8 cellular contexts compared by ENCODE assay signal in genomic region chr3:127673191-127674098, GRCh38. TPM values are rescaled to one million over a fixed set of nuclear protein-coding genes. Genes with fewer than 3 reads are reported as not detected.
DNase-seq lines count a peak whose midpoint lies in the region; ATAC-seq and TF ChIP-seq lines count a peak whose summit lies in the region.

No MANE protein-coding gene starts in this region.

- intact Hi-C loops in aorta (cut with DNase I) = loop anchor here in 1 of 2 donors (10.0 kb wide), 1 partner anchor 381 kb away; the partner anchor contains the start of gene SEC61A1

- peak overlapping the region in 1 of 2 donors; percentile 50 for H3K27ac ChIP-seq in aorta (ENCODE audit: low read depth in 1 of 2, low read length in 2 of 2)

- no peaks in the 10 kb centered on the region for H3K27me3 ChIP-seq in aorta (ENCODE audit: control insufficient read depth in 1 of 2, insufficient read depth in 2 of 2, low read length in 1 of 2)

- ATAC-seq in HG02885 (IDR thresholded peaks at IDR 0.05; ENCODE audit: poor library complexity, unreplicated experiment) = peak; percentile 50
- peak; percentile 49 for ATAC-seq in omental fat pad (ENCODE audit: low FRiP score)
- ATAC-seq in aorta (ENCODE audit: low FRiP score) = peak; percentile 42

- H3K4me3 ChIP-seq in foreskin fibroblast (ENCODE audit: low read depth in 1 of 2, low read length in 2 of 2) = peak overlapping the region; percentile 70 to 73
- H3K4me3 ChIP-seq in aorta (ENCODE audit: low read length in 2 of 2) = peak overlapping the region; percentile 81 to 88

- 9% methylated on average over 46 to 50 of the region's 50 CpGs for WGBS in aorta, 2 donors

- H3K36me3 ChIP-seq in aorta (ENCODE audit: control insufficient read depth in 1 of 2, insufficient read depth in 2 of 2, low read length in 1 of 2) = no peaks in the 10 kb centered on the region

- H3K9me3 ChIP-seq in aorta (ENCODE audit: control insufficient read depth, low read length) = no peaks in the 10 kb centered on the region

- DNase-seq in NCI-H82 (lab: John Stamatoyannopoulos, UW) (peak; percentile 70), NCI-H82 treated with DMSO at 0.1 percent for 48 hours (lab: John Stamatoyannopoulos, UW; ENCODE audit: unreplicated experiment) (no peak), NOMO-1 (lab: John Stamatoyannopoulos, UW; ENCODE audit: unreplicated experiment in 2 of 2) (peak; percentile 37 to 51), foreskin fibroblast (peak; percentile 44 to 75), omental fat pad (ENCODE audit: low spot score) (peak; percentile 23), aorta (peak; percentile 84 to 89)
- DNase-seq in activated T-helper 1 cell treated with anti-CD3 and anti-CD28 coated beads, Interleukin-2, amount 50 U/mL, for 16 hours (ENCODE audit: low read depth in 1 of 2, low spot score in 1 of 2) = peak; percentile 33 to 39

- TF ChIP-seq CTCF in foreskin fibroblast (IDR thresholded peaks at IDR 0.05; ENCODE audit: low read depth, low read length) (no peak), omental fat pad (IDR thresholded peaks at IDR 0.05) (no peak)

- no peaks in the 10 kb centered on the region for H3K4me1 ChIP-seq in aorta (ENCODE audit: control insufficient read depth in 1 of 2, insufficient read depth in 2 of 2, low read length in 2 of 2)

RNA-seq across cellular contexts. Expression of gene ABTB1, which starts 0.7 kb away (rescaled TPM):
- total RNA-seq in omental fat pad (100 to 1,000 TPM in 1 of 4 donors, 10 to 100 TPM in 3; 19.5 to 114 (median 28.7) TPM), aorta (10 to 100 TPM; 49.8 to 75.4 TPM)
- polyA plus RNA-seq in aorta = 100 to 1,000 TPM in 1 of 2 donors, 10 to 100 TPM in 1; 28.7 to 263 TPM

RNA-seq across cellular contexts. Expression of gene PODXL2, which starts 44.5 kb away (rescaled TPM):
- 1 to 10 TPM; 1.7 to 6.3 (median 2.9) TPM for total RNA-seq in omental fat pad
- total RNA-seq in aorta = 1 to 10 TPM; 2.2 to 4.0 TPM
- 1 to 10 TPM; 1.3 to 1.9 TPM for polyA plus RNA-seq in aorta
